In the genomic region with DNA sequence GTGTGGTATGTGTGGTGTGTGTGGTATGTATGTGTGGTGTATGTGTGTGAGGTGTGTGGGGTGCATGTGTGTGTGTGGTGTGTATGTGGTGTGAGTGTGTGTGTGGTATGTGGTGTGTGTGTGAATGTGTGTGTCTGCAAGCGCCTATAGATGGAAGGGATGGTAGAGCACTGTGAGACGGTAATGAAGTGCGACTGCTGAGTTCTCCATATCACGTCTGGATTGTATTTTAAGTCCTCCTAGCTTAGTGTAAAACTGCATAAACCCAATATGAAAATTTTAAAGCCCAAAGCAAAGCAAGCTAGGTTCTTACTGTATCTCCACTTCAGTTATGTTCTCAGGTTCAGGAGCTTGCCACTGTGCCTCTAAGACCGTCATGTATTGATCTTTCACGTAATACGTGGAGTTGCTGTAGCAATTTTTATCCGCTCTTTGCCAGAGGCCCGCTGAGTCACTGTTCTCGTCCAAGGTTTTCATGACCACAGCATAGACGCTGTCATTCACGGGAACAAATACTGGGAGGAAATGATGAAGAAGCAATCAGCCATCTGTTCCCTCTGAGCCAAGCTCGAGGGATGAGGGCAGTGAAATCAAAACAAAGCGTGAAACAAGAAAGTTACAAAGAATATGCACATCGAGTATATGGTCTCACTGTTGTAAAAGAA, we compare ENCODE assay signal across 10 cellular contexts. TPM values are rescaled to one million over a fixed set of nuclear protein-coding genes. Genes with fewer than 3 reads are reported as not detected.
DNase-seq lines count a peak whose midpoint lies in the region; ATAC-seq and TF ChIP-seq lines count a peak whose summit lies in the region.
"Had no signal": no experiment of that assay in that cellular context is flagged by ENCODE, and none has a peak within 500 bp of the region (broad histone marks: within the 10 kb centered on the region; RNA-seq: fewer than 3 reads in every experiment).

No MANE protein-coding gene starts in this region.

- CTCF ChIA-PET in HEK293 (lab: Yijun Ruan, JAX) = no interaction called here
- CTCF ChIA-PET in activated CD8-positive, alpha-beta T cell treated with anti-CD3 and anti-CD28 coated beads for 36 hours (lab: Charles Lee) = interaction anchor here (1.3 kb wide), 1 partner anchor 25 kb away, joined by 5 read pairs; no protein-coding TSS in a partner anchor
- CTCF ChIA-PET in OCI-LY7 (lab: Charles Lee; ENCODE audit: unreplicated experiment) = interaction anchor here (0.6 kb wide), 1 partner anchor 665 kb away, joined by 3 read pairs; no protein-coding TSS in a partner anchor

- no peaks in the 10 kb centered on the region for H3K79me2 ChIP-seq in osteoblast (ENCODE audit: insufficient read depth, low read length)
- H3K79me2 ChIP-seq in OCI-LY7 (ENCODE audit: insufficient read depth, low read depth, low read length) = no peaks in the 10 kb centered on the region

- H3K9me3 ChIP-seq in HEK293 (ENCODE audit: control insufficient read depth, insufficient read depth, low read depth, low read length) (no peaks in the 10 kb centered on the region), osteoblast (ENCODE audit: low read depth, low read length) (no peaks in the 10 kb centered on the region), prostate gland (no peaks in the 10 kb centered on the region), OCI-LY7 (ENCODE audit: low read length) (no peaks in the 10 kb centered on the region)
- H3K9me3 ChIP-seq: upper lobe of right lung had no signal

- H3K27ac Mint-ChIP-seq in activated CD8-positive, alpha-beta T cell treated with anti-CD3 and anti-CD28 coated beads for 36 hours = no peak overlapping the region

- DNase-seq in NCI-H774 (lab: John Stamatoyannopoulos, UW) = peak; percentile 44
- DNase-seq in dermis blood vessel endothelial cell = peak; percentile 91
- no peak for DNase-seq in osteoblast (ENCODE audit: insufficient read length, low spot score, missing footprints)
- DNase-seq in activated CD8-positive, alpha-beta T cell treated with anti-CD3 and anti-CD28 coated beads for 36 hours = no peak
- DNase-seq in prostate gland (ENCODE audit: low spot score) = no peak
- no peak for DNase-seq in OCI-LY7 (ENCODE audit: low spot score)
- DNase-seq: NCI-H1105, upper lobe of right lung had no signal

- H2AFZ ChIP-seq in osteoblast (ENCODE audit: low read length) (peak overlapping the region; percentile 47), OCI-LY7 (ENCODE audit: low read length) (no peak overlapping the region)

- 78% methylated on average over 15 of the region's 15 CpGs for WGBS in prostate gland

- TF ChIP-seq CTCF in HEK293 (tag by site-specific recombination; IDR thresholded peaks at IDR 0.05) (no peak), osteoblast (IDR thresholded peaks at IDR 0.05; ENCODE audit: extremely low read depth, low read depth, low read length) (no peak), prostate gland (IDR thresholded peaks at IDR 0.05) (no peak), OCI-LY7 (conservative IDR thresholded peaks at IDR 0.05; ENCODE audit: low read length) (no peak)
- TF ChIP-seq CTCF in activated CD8-positive, alpha-beta T cell treated with anti-CD3 and anti-CD28 coated beads for 36 hours (IDR thresholded peaks at IDR 0.05) = no peak

- H3K9me3 Mint-ChIP-seq in activated CD8-positive, alpha-beta T cell treated with anti-CD3 and anti-CD28 coated beads for 36 hours = no peaks in the 10 kb centered on the region

- POLR2A ChIA-PET in HEK293 (lab: Yijun Ruan, JAX) = no interaction called here
- POLR2A ChIA-PET in activated CD8-positive, alpha-beta T cell treated with anti-CD3 and anti-CD28 coated beads for 36 hours (lab: Charles Lee) = no interaction called here
- POLR2A ChIA-PET in OCI-LY7 (lab: Charles Lee) = no interaction called here

- intact Hi-C loops in activated CD8-positive, alpha-beta T cell treated with anti-CD3 and anti-CD28 coated beads for 36 hours (cut with micrococcal nuclease) = no loop called here
- intact Hi-C loops in prostate gland (cut with DNase I) = no loop called here
- intact Hi-C loops in OCI-LY7 (cut with micrococcal nuclease; ENCODE audit: unreplicated experiment) = no loop called here

- no peaks in the 10 kb centered on the region for H3K27me3 Mint-ChIP-seq in activated CD8-positive, alpha-beta T cell treated with anti-CD3 and anti-CD28 coated beads for 36 hours

- H3K4me1 ChIP-seq in HEK293 (ENCODE audit: control insufficient read depth, insufficient read depth, low read length) (no peaks in the 10 kb centered on the region), osteoblast (ENCODE audit: insufficient read depth, low read length) (peaks cover 13% of the 10 kb centered on the region), prostate gland (replicated peaks) (no peaks in the 10 kb centered on the region), OCI-LY7 (ENCODE audit: insufficient read depth, low read length, poor library complexity, severe bottlenecking) (no peaks in the 10 kb centered on the region)
- H3K4me1 ChIP-seq: upper lobe of right lung had no signal

- H3K4me1 Mint-ChIP-seq in activated CD8-positive, alpha-beta T cell treated with anti-CD3 and anti-CD28 coated beads for 36 hours (ENCODE audit: low read depth) = no peaks in the 10 kb centered on the region

- no TSS peak for BruUV-seq in OCI-LY7 (replicated peaks; lab: Mats Ljungman, UMichigan)

- H4K20me1 ChIP-seq in osteoblast (ENCODE audit: insufficient read depth, low read length) (no peaks in the 10 kb centered on the region), OCI-LY7 (ENCODE audit: insufficient read depth, low read length) (no peaks in the 10 kb centered on the region)

- no peak for TF ChIP-seq POLR2A in prostate gland (IDR thresholded peaks at IDR 0.05)

- H3K27me3 ChIP-seq in osteoblast (ENCODE audit: insufficient read depth, low read length) (no peaks in the 10 kb centered on the region), prostate gland (replicated peaks; ENCODE audit: insufficient read depth) (no peaks in the 10 kb centered on the region)
- H3K27me3 ChIP-seq: upper lobe of right lung had no signal

- no peaks in the 10 kb centered on the region for H3K9me2 ChIP-seq in OCI-LY7 (ENCODE audit: insufficient read depth, low read length)

- no peaks in the 10 kb centered on the region for H3K36me3 Mint-ChIP-seq in activated CD8-positive, alpha-beta T cell treated with anti-CD3 and anti-CD28 coated beads for 36 hours (ENCODE audit: low read depth)

- H3K36me3 ChIP-seq in HEK293 (ENCODE audit: control insufficient read depth in 2 of 2, insufficient read depth in 1 of 2, low read length in 2 of 2) (no peaks in the 10 kb centered on the region), osteoblast (ENCODE audit: insufficient read depth, low read length) (no peaks in the 10 kb centered on the region), prostate gland (no peaks in the 10 kb centered on the region), OCI-LY7 (ENCODE audit: insufficient read depth, low read length) (no peaks in the 10 kb centered on the region)
- H3K36me3 ChIP-seq: upper lobe of right lung had no signal

- H3K4me3 ChIP-seq in HEK293 (ENCODE audit: low read depth, low read length) (no peak overlapping the region), osteoblast (ENCODE audit: insufficient read depth, low read length) (peak overlapping the region; percentile 20), prostate gland (no peak overlapping the region), OCI-LY7 (ENCODE audit: low read depth, low read length, poor library complexity, severe bottlenecking) (no peak overlapping the region)
- H3K4me3 ChIP-seq: upper lobe of right lung had no signal

- no peak for ATAC-seq in HG03565 (IDR thresholded peaks at IDR 0.05; ENCODE audit: unreplicated experiment)
- no peak for ATAC-seq in activated CD8-positive, alpha-beta T cell treated with anti-CD3 and anti-CD28 coated beads for 36 hours

- H3K27ac ChIP-seq in HEK293 (ENCODE audit: extremely low read depth, low read depth, low read length) = no peak overlapping the region
- H3K27ac ChIP-seq in osteoblast (ENCODE audit: low read depth, low read length) = peak overlapping the region; percentile 59
- no peak overlapping the region for H3K27ac ChIP-seq in prostate gland
- no peak overlapping the region for H3K27ac ChIP-seq in OCI-LY7 (ENCODE audit: low read depth, low read length, poor library complexity, severe bottlenecking)
- H3K27ac ChIP-seq: upper lobe of right lung had no signal

- H3K4me2 ChIP-seq in osteoblast (ENCODE audit: insufficient read depth, low read length) (peak overlapping the region; percentile 47), OCI-LY7 (ENCODE audit: low read length) (no peak overlapping the region)

- H3K4me3 Mint-ChIP-seq in activated CD8-positive, alpha-beta T cell treated with anti-CD3 and anti-CD28 coated beads for 36 hours = no peak overlapping the region

TF ChIP-seq in HEK293, 187 proteins besides CTCF, POLR2A, EP300 and RAD21 (continues in another document):
- TF ChIP-seq ZNF48 (tag by site-specific recombination; IDR thresholded peaks at IDR 0.05) = no peak
- TF ChIP-seq ZNF776 (tag by site-specific recombination; IDR thresholded peaks at IDR 0.05; ENCODE audit: borderline replicate concordance) = no peak
- no peak for TF ChIP-seq ZNF335 (tag by site-specific recombination; conservative IDR thresholded peaks at IDR 0.05)
- TF ChIP-seq, protein P1, sequence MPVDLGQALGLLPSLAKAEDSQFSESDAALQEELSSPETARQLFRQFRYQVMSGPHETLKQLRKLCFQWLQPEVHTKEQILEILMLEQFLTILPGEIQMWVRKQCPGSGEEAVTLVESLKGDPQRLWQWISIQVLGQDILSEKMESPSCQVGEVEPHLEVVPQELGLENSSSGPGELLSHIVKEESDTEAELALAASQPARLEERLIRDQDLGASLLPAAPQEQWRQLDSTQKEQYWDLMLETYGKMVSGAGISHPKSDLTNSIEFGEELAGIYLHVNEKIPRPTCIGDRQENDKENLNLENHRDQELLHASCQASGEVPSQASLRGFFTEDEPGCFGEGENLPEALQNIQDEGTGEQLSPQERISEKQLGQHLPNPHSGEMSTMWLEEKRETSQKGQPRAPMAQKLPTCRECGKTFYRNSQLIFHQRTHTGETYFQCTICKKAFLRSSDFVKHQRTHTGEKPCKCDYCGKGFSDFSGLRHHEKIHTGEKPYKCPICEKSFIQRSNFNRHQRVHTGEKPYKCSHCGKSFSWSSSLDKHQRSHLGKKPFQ (tag by site-specific recombination; IDR thresholded peaks at IDR 0.05) = peak; percentile 22; the same call in 1 of the 2 replicates
- no peak for TF ChIP-seq ZNF777 (tag by site-specific recombination; IDR thresholded peaks at IDR 0.05; ENCODE audit: borderline replicate concordance)

RNA-seq across cellular contexts. Expression of a gene that starts 5.5 kb away (rescaled TPM):
- total RNA-seq in dermis blood vessel endothelial cell = not detected in 2 replicates
- total RNA-seq in osteoblast = not detected in 2 replicates
- total RNA-seq in activated CD8-positive, alpha-beta T cell treated with anti-CD3 and anti-CD28 coated beads for 36 hours = not detected
- total RNA-seq in prostate gland = not detected
- not detected in 2 replicates for total RNA-seq in OCI-LY7 (2014; rRNA removed; shearing (Covaris generic))
- not detected in 2 replicates for total RNA-seq in OCI-LY7 (2022)
- total RNA-seq: upper lobe of right lung had no signal

RNA-seq across cellular contexts. Expression of a gene that starts 29.0 kb away (rescaled TPM):
- total RNA-seq in dermis blood vessel endothelial cell (33.9 and 45.1 TPM in 2 replicates), osteoblast (48.0 and 56.5 TPM in 2 replicates), prostate gland (10 to 100 TPM; 24.4 to 28.7 TPM), OCI-LY7 (2022) (37.8 and 40.4 TPM in 2 replicates)
- 10 to 100 TPM; 22.6 to 24.9 TPM for total RNA-seq in activated CD8-positive, alpha-beta T cell treated with anti-CD3 and anti-CD28 coated beads for 36 hours
- total RNA-seq in OCI-LY7 (2014; rRNA removed; shearing (Covaris generic)) = 22.6 and 28.7 TPM in 2 replicates

Comparison
In these comparisons a context has a peak if more than half of its experiments do, and no peak if none do; other contexts are left out.
1. DNase-seq: peak in NCI-H774 (single experiment) and dermis blood vessel endothelial cell (single experiment); none in osteoblast (single experiment), activated CD8-positive, alpha-beta T cell treated with anti-CD3 and anti-CD28 coated beads for 36 hours (single experiment), prostate gland (single experiment) and OCI-LY7 (single experiment).